Comparison of ENCODE assay signal across 9 cellular contexts in genomic region chr11:504053-504993, GRCh38. TPM values are rescaled to one million over a fixed set of nuclear protein-coding genes. Genes with fewer than 3 reads are reported as not detected.
DNase-seq lines count a peak whose midpoint lies in the region; ATAC-seq, FAIRE-seq and TF ChIP-seq lines count a peak whose summit lies in the region.
"Had no signal": no experiment of that assay in that cellular context is flagged by ENCODE, and none has a peak within 500 bp of the region (broad histone marks: within the 10 kb centered on the region; RNA-seq: fewer than 3 reads in every experiment).

No MANE protein-coding gene starts in this region.

- H2AFZ ChIP-seq in PC-3 (ENCODE audit: low read length) (no peak overlapping the region), endothelial cell of umbilical vein (ENCODE audit: low read depth, low read length) (peak overlapping the region; percentile 81)

- H3K79me2 ChIP-seq in PC-3 (ENCODE audit: low read length) (peaks cover 43% of the 10 kb centered on the region), endothelial cell of umbilical vein (ENCODE audit: control insufficient read depth, insufficient read depth, low read length) (peaks cover 20% of the 10 kb centered on the region)

- ATAC-seq in PC-3: no peak
- ATAC-seq in naive thymus-derived CD4-positive, alpha-beta T cell: no peak
- no peak for ATAC-seq in HG02970 (IDR thresholded peaks at IDR 0.05; ENCODE audit: low FRiP score, unreplicated experiment)
- no peak for ATAC-seq in HG03159 (IDR thresholded peaks at IDR 0.05; ENCODE audit: unreplicated experiment)
- ATAC-seq in GM21717 (IDR thresholded peaks at IDR 0.05; ENCODE audit: unreplicated experiment): no peak

- H3K4me1 Mint-ChIP-seq in naive thymus-derived CD4-positive, alpha-beta T cell: peaks cover 5 to 31% (median 24%) of the 10 kb centered on the region in 7 donors

- H3K4me1 ChIP-seq in PC-3 (ENCODE audit: insufficient read depth, low read length): peaks cover 12% of the 10 kb centered on the region
- H3K4me1 ChIP-seq in endothelial cell of umbilical vein (ENCODE audit: control insufficient read depth, extremely low read depth, insufficient read depth, low read length): peaks cover 24% of the 10 kb centered on the region
- H3K4me1 ChIP-seq in naive thymus-derived CD4-positive, alpha-beta T cell (ENCODE audit: control insufficient read depth in 2 of 2, insufficient read depth in 2 of 2, low read length in 2 of 2): peaks cover 12 to 26% of the 10 kb centered on the region in 2 donors

- no peak overlapping the region for H3K9ac ChIP-seq in PC-3 (ENCODE audit: low read length)
- peak overlapping the region; percentile 70 for H3K9ac ChIP-seq in endothelial cell of umbilical vein (replicated peaks; ENCODE audit: extremely low read depth, insufficient read depth, low read length)

- H3K4me3 Mint-ChIP-seq in naive thymus-derived CD4-positive, alpha-beta T cell: peak overlapping the region; percentile 61 to 99 (median 86)

- peak; percentile 83 for FAIRE-seq in endothelial cell of umbilical vein (lab: Jason Lieb, UNC)

- H3K9me1 ChIP-seq in endothelial cell of umbilical vein (replicated peaks; ENCODE audit: control insufficient read depth, extremely low read depth, insufficient read depth, low read length): no peaks in the 10 kb centered on the region

- POLR2A ChIA-PET in PC-3 (lab: Charles Lee; ENCODE audit: unreplicated experiment) (no interaction called here), endothelial cell of umbilical vein (lab: Charles Lee) (interaction anchor here (0.7 kb wide), 1 partner anchor 170 kb away, joined by 3 read pairs; no protein-coding TSS in a partner anchor)
- POLR2A ChIA-PET in naive thymus-derived CD4-positive, alpha-beta T cell (lab: Charles Lee): interaction anchor here (0.6 to 1.2 kb wide), 2 partner anchors 47 to 51 kb away, joined by 3 read pairs; no protein-coding TSS in a partner anchor

- H3K36me3 ChIP-seq in GM06990 (ENCODE audit: control insufficient read depth, insufficient read depth, low read length): peaks cover 17% of the 10 kb centered on the region
- H3K36me3 ChIP-seq in PC-3 (ENCODE audit: low read depth, low read length): no peaks in the 10 kb centered on the region
- peaks cover 3 to 20% of the 10 kb centered on the region in 2 experiments for H3K36me3 ChIP-seq in endothelial cell of umbilical vein (ENCODE audit: control insufficient read depth in 2 of 2, extremely low read depth in 1 of 2, insufficient read depth in 2 of 2, low read length in 2 of 2)
- peaks cover 0 to 33% (median 16%) of the 10 kb centered on the region in 3 experiments for H3K36me3 ChIP-seq in naive thymus-derived CD4-positive, alpha-beta T cell (ENCODE audit: control insufficient read depth in 2 of 3, insufficient read depth in 3 of 3, low read length in 3 of 3)

- H3K27ac ChIP-seq in PC-3 (ENCODE audit: low read length): no peak overlapping the region
- H3K27ac ChIP-seq in endothelial cell of umbilical vein (ENCODE audit: insufficient read depth, low read depth, low read length): peak overlapping the region; percentile 48
- H3K27ac ChIP-seq in naive thymus-derived CD4-positive, alpha-beta T cell (ENCODE audit: low read depth, low read length): no peak overlapping the region
- H3K27ac ChIP-seq: SJSA1 had no signal

- H3K27me3 Mint-ChIP-seq in naive thymus-derived CD4-positive, alpha-beta T cell: no peaks in the 10 kb centered on the region

- no peaks in the 10 kb centered on the region for H3K27me3 ChIP-seq in GM06990 (replicated peaks; ENCODE audit: control insufficient read depth, insufficient read depth, low read length)
- H3K27me3 ChIP-seq in PC-3 (ENCODE audit: low read length): no peaks in the 10 kb centered on the region
- no peaks in the 10 kb centered on the region for H3K27me3 ChIP-seq in endothelial cell of umbilical vein (ENCODE audit: control insufficient read depth in 2 of 2, insufficient read depth in 2 of 2, low read length in 2 of 2)
- no peaks in the 10 kb centered on the region for H3K27me3 ChIP-seq in naive thymus-derived CD4-positive, alpha-beta T cell (ENCODE audit: control insufficient read depth in 2 of 2, insufficient read depth in 2 of 2, low read length in 2 of 2)
- H3K27me3 ChIP-seq: SJSA1 had no signal

- intact Hi-C loops in PC-3 (cut with micrococcal nuclease): no loop called here
- intact Hi-C loops in endothelial cell of umbilical vein (cut with micrococcal nuclease): no loop called here
- intact Hi-C loops in naive thymus-derived CD4-positive, alpha-beta T cell (cut with micrococcal nuclease): no loop called here

- H3K9me3 ChIP-seq in PC-3 (ENCODE audit: low read length) (no peaks in the 10 kb centered on the region), endothelial cell of umbilical vein (replicated peaks; ENCODE audit: control insufficient read depth, insufficient read depth, low read length) (no peaks in the 10 kb centered on the region)
- H3K9me3 ChIP-seq in naive thymus-derived CD4-positive, alpha-beta T cell (ENCODE audit: control insufficient read depth in 2 of 3, low read length in 3 of 3): no peaks in the 10 kb centered on the region
- H3K9me3 ChIP-seq: SJSA1 had no signal

- H3K9me2 ChIP-seq in PC-3 (replicated peaks; ENCODE audit: low read length): no peaks in the 10 kb centered on the region

- H4K20me1 ChIP-seq in PC-3 (ENCODE audit: low read length) (no peaks in the 10 kb centered on the region), endothelial cell of umbilical vein (replicated peaks; ENCODE audit: control insufficient read depth, extremely low read depth, insufficient read depth, low read length) (no peaks in the 10 kb centered on the region)

- peaks cover 0 to 4% (median 0%) of the 10 kb centered on the region in 11 donors for H3K9me3 Mint-ChIP-seq in naive thymus-derived CD4-positive, alpha-beta T cell

- CTCF ChIA-PET in PC-3 (lab: Charles Lee) (no interaction called here), endothelial cell of umbilical vein (lab: Charles Lee) (interaction anchor here (0.8 to 1.3 kb wide), 3 partner anchors 54 to 64 kb away, joined by 3 read pairs; partner anchors contain the start of gene PTDSS2)
- CTCF ChIA-PET in naive thymus-derived CD4-positive, alpha-beta T cell (lab: Charles Lee): no interaction called here

- peak; percentile 74 for TF ChIP-seq POLR2A in endothelial cell of umbilical vein (IDR thresholded peaks at IDR 0.05; ENCODE audit: low read depth, low read length)

- H3K27ac Mint-ChIP-seq in naive thymus-derived CD4-positive, alpha-beta T cell: peak overlapping the region in 5 of 9 donors; percentile 73 to 100 (median 98)

- DNase-seq in GM06990 (ENCODE audit: extremely low read depth, insufficient read length) (no peak), PC-3 (no peak), endothelial cell of umbilical vein (ENCODE audit: low read depth, low spot score) (peak; percentile 65), cerebellum (ENCODE audit: low spot score) (no peak)
- DNase-seq in naive thymus-derived CD4-positive, alpha-beta T cell: peak in 1 of 9 donors; percentile 47

- H3K4me3 ChIP-seq in GM06990 (replicated peaks; ENCODE audit: low read depth, low read length) (peak overlapping the region; percentile 50), PC-3 (ENCODE audit: low read length) (peak overlapping the region; percentile 88), endothelial cell of umbilical vein (replicated peaks in 1 of 3; ENCODE audit: insufficient read depth in 1 of 3, low read depth in 1 of 3, low read length in 3 of 3) (peak overlapping the region; percentile 50 to 64 (median 64))
- H3K4me3 ChIP-seq in naive thymus-derived CD4-positive, alpha-beta T cell (ENCODE audit: low read length): no peak overlapping the region
- H3K4me3 ChIP-seq: SJSA1 had no signal

- peaks cover 0 to 7% (median 0%) of the 10 kb centered on the region in 5 donors for H3K36me3 Mint-ChIP-seq in naive thymus-derived CD4-positive, alpha-beta T cell

- BruUV-seq in PC-3 (replicated peaks; lab: Mats Ljungman, UMichigan): no TSS peak
- BruUV-seq in endothelial cell of umbilical vein (replicated peaks; lab: Mats Ljungman, UMichigan): no TSS peak

- no peaks in the 10 kb centered on the region for H3F3A ChIP-seq in PC-3 (ENCODE audit: low read length, unreplicated experiment)

- no peak for TF ChIP-seq CTCF in GM06990 (IDR thresholded peaks at IDR 0.05; ENCODE audit: insufficient read depth, low read length, poor library complexity, severe bottlenecking)
- no peak for TF ChIP-seq CTCF in PC-3 (conservative IDR thresholded peaks at IDR 0.05; ENCODE audit: low read depth, low read length)
- TF ChIP-seq CTCF in endothelial cell of umbilical vein (IDR thresholded peaks at IDR 0.05; ENCODE audit: extremely low read depth in 1 of 2, insufficient read depth in 1 of 2, low read depth in 1 of 2, low read length in 2 of 2): no peak

- H3K4me2 ChIP-seq in PC-3 (ENCODE audit: low read length) (peak overlapping the region; percentile 100), endothelial cell of umbilical vein (ENCODE audit: insufficient read depth, low read length) (peak overlapping the region; percentile 89)

- dilution Hi-C loops in endothelial cell of umbilical vein (cut with MboI; ENCODE audit: extremely low pct_ligation_motif_present, low sequenced_read_pairs): no loop called here

RNA-seq across cellular contexts. Expression of gene RNH1, which starts 2.7 kb away (rescaled TPM):
- total RNA-seq in PC-3 (2014; rRNA removed) (258 and 300 TPM in 2 replicates), endothelial cell of umbilical vein (143 and 144 TPM in 2 replicates), cerebellum (33.9 TPM)
- 198 and 276 TPM in 2 replicates for polyA plus RNA-seq in endothelial cell of umbilical vein
- 113 and 158 TPM in 2 replicates for polyA plus RNA-seq in endothelial cell of umbilical vein (2011; cell fraction: cytosol; rRNA removed)
- polyA plus RNA-seq in endothelial cell of umbilical vein (2011; cell fraction: nucleus; rRNA removed): 133 and 164 TPM in 2 replicates
- 131 and 195 TPM in 2 replicates for polyA plus RNA-seq in endothelial cell of umbilical vein (2012)
- 102 and 123 TPM in 2 replicates for polyA minus RNA-seq in endothelial cell of umbilical vein
- polyA minus RNA-seq in endothelial cell of umbilical vein (2011; cell fraction: cytosol; rRNA and poly(A)+ RNA removed): 64.9 TPM
- 31.1 and 63.8 TPM in 2 replicates for polyA minus RNA-seq in endothelial cell of umbilical vein (2011; cell fraction: nucleus; rRNA and poly(A)+ RNA removed)
- total RNA-seq in naive thymus-derived CD4-positive, alpha-beta T cell: 100 to 1,000 TPM in 4 of 5 experiments, 10 to 100 TPM in 1; 98.6 to 193 (median 109) TPM
- polyA plus RNA-seq in naive thymus-derived CD4-positive, alpha-beta T cell: 100 to 1,000 TPM; 156 to 243 TPM

RNA-seq across cellular contexts. Expression of gene HRAS, which starts 31.1 kb away (rescaled TPM):
- total RNA-seq in PC-3 (2014; rRNA removed) (128 and 167 TPM in 2 replicates), endothelial cell of umbilical vein (103 TPM in 2 replicates), cerebellum (16.2 TPM)
- 105 and 109 TPM in 2 replicates for polyA plus RNA-seq in endothelial cell of umbilical vein
- 127 and 138 TPM in 2 replicates for polyA plus RNA-seq in endothelial cell of umbilical vein (2011; cell fraction: cytosol; rRNA removed)
- 92.5 and 103 TPM in 2 replicates for polyA plus RNA-seq in endothelial cell of umbilical vein (2011; cell fraction: nucleus; rRNA removed)
- polyA plus RNA-seq in endothelial cell of umbilical vein (2012): 125 and 149 TPM in 2 replicates
- polyA minus RNA-seq in endothelial cell of umbilical vein: 64.3 and 71.5 TPM in 2 replicates
- polyA minus RNA-seq in endothelial cell of umbilical vein (2011; cell fraction: cytosol; rRNA and poly(A)+ RNA removed): 30.1 TPM
- 10.0 and 19.0 TPM in 2 replicates for polyA minus RNA-seq in endothelial cell of umbilical vein (2011; cell fraction: nucleus; rRNA and poly(A)+ RNA removed)
- 10 to 100 TPM; 22.3 to 52.0 (median 31.9) TPM for total RNA-seq in naive thymus-derived CD4-positive, alpha-beta T cell
- 10 to 100 TPM; 12.6 to 19.5 TPM for polyA plus RNA-seq in naive thymus-derived CD4-positive, alpha-beta T cell

RNA-seq across cellular contexts. Expression of gene LRRC56, which starts 33.0 kb away (rescaled TPM):
- total RNA-seq in PC-3 (2014; rRNA removed): 1.0 and 1.5 TPM in 2 replicates
- total RNA-seq in endothelial cell of umbilical vein: 0.55 and 0.90 TPM in 2 replicates
- polyA plus RNA-seq in endothelial cell of umbilical vein: 0.47 and 0.64 TPM in 2 replicates
- polyA plus RNA-seq in endothelial cell of umbilical vein (2011; cell fraction: cytosol; rRNA removed): 0.21 and 0.34 TPM in 2 replicates
- polyA plus RNA-seq in endothelial cell of umbilical vein (2011; cell fraction: nucleus; rRNA removed): 1.7 and 2.3 TPM in 2 replicates
- polyA plus RNA-seq in endothelial cell of umbilical vein (2012): 0.24 and 0.76 TPM in 2 replicates
- 0.34 and 0.40 TPM in 2 replicates for polyA minus RNA-seq in endothelial cell of umbilical vein
- 0.72 TPM for polyA minus RNA-seq in endothelial cell of umbilical vein (2011; cell fraction: cytosol; rRNA and poly(A)+ RNA removed)
- 0.29 and 1.2 TPM in 2 replicates for polyA minus RNA-seq in endothelial cell of umbilical vein (2011; cell fraction: nucleus; rRNA and poly(A)+ RNA removed)
- 1 to 10 TPM; 2.3 to 5.1 (median 3.6) TPM for total RNA-seq in naive thymus-derived CD4-positive, alpha-beta T cell
- polyA plus RNA-seq in naive thymus-derived CD4-positive, alpha-beta T cell: 1 to 10 TPM in 1 of 2 donors, under 1 TPM in 1; 0.35 to 1.0 TPM
- 1.5 TPM for total RNA-seq in cerebellum

RNA-seq across cellular contexts. Expression of gene PTDSS2, which starts 54.2 kb away (rescaled TPM):
- 53.0 and 91.0 TPM in 2 replicates for total RNA-seq in PC-3 (2014; rRNA removed)
- total RNA-seq in endothelial cell of umbilical vein: 41.4 and 44.2 TPM in 2 replicates
- polyA plus RNA-seq in endothelial cell of umbilical vein: 46.8 and 60.8 TPM in 2 replicates
- polyA plus RNA-seq in endothelial cell of umbilical vein (2011; cell fraction: cytosol; rRNA removed): 25.5 and 29.4 TPM in 2 replicates
- 97.3 and 123 TPM in 2 replicates for polyA plus RNA-seq in endothelial cell of umbilical vein (2011; cell fraction: nucleus; rRNA removed)
- 30.6 and 40.9 TPM in 2 replicates for polyA plus RNA-seq in endothelial cell of umbilical vein (2012)
- polyA minus RNA-seq in endothelial cell of umbilical vein: 36.8 and 48.9 TPM in 2 replicates
- polyA minus RNA-seq in endothelial cell of umbilical vein (2011; cell fraction: cytosol; rRNA and poly(A)+ RNA removed): 20.9 TPM
- polyA minus RNA-seq in endothelial cell of umbilical vein (2011; cell fraction: nucleus; rRNA and poly(A)+ RNA removed): 30.5 and 43.9 TPM in 2 replicates
- 10 to 100 TPM; 19.3 to 27.7 (median 23.4) TPM for total RNA-seq in naive thymus-derived CD4-positive, alpha-beta T cell
- polyA plus RNA-seq in naive thymus-derived CD4-positive, alpha-beta T cell: 1 to 10 TPM; 9.0 to 9.9 TPM
- total RNA-seq in cerebellum: 26.9 TPM

RNA-seq across cellular contexts. Expression of gene LMNTD2, which starts 56.2 kb away (rescaled TPM):
- 1.4 and 2.4 TPM in 2 replicates for total RNA-seq in PC-3 (2014; rRNA removed)
- total RNA-seq in endothelial cell of umbilical vein: 1.8 and 2.1 TPM in 2 replicates
- 2.6 and 3.9 TPM in 2 replicates for polyA plus RNA-seq in endothelial cell of umbilical vein
- polyA plus RNA-seq in endothelial cell of umbilical vein (2011; cell fraction: cytosol; rRNA removed): 0.61 and 0.97 TPM in 2 replicates
- polyA plus RNA-seq in endothelial cell of umbilical vein (2011; cell fraction: nucleus; rRNA removed): 12.6 and 17.5 TPM in 2 replicates
- polyA plus RNA-seq in endothelial cell of umbilical vein (2012): 0.35 and 1.5 TPM in 2 replicates
- polyA minus RNA-seq in endothelial cell of umbilical vein: 0.25 and 1.0 TPM in 2 replicates
- 1.3 TPM for polyA minus RNA-seq in endothelial cell of umbilical vein (2011; cell fraction: cytosol; rRNA and poly(A)+ RNA removed)
- 0.58 and 4.2 TPM in 2 replicates for polyA minus RNA-seq in endothelial cell of umbilical vein (2011; cell fraction: nucleus; rRNA and poly(A)+ RNA removed)
- 10 to 100 TPM in 2 of 5 experiments, 1 to 10 TPM in 3; 2.8 to 14.7 (median 9.6) TPM for total RNA-seq in naive thymus-derived CD4-positive, alpha-beta T cell
- polyA plus RNA-seq in naive thymus-derived CD4-positive, alpha-beta T cell: 1 to 10 TPM; 2.3 to 3.6 TPM
- total RNA-seq in cerebellum: not detected
